ENCODE assay signal across 19 cellular contexts in the genomic region with DNA sequence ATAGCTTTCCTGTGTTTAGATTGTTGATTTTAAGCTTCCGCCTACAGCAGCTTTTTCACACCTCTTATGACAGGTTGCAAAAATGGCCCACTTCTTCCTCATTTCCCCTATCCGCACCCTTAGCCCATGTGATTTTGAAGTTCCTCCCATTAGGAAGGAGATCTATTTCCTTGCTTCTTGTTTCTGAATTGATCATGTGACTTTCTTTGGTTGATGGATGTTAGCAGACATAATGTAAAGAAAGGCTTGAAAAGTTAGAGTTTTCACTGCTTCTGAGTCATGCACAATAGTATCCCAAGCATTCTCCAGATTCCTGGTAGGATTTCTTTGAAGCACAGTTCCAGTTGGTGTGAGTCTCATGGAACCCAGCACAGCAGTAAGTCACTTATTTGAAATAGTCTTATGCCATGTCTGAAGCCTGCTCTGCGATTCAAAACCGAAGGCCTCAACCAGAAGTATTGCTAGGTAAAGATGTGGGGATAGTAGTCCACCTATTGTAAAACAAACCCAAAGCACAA.
"Had no signal": no experiment of that assay in that cellular context is flagged by ENCODE, and none has a peak within 500 bp of the region (broad histone marks: within the 10 kb centered on the region; RNA-seq: fewer than 3 reads in every experiment).

No MANE protein-coding gene starts in this region.

- H3K27ac ChIP-seq: brain microvascular endothelial cell, dorsolateral prefrontal cortex, esophagus squamous epithelium, foreskin keratinocyte, left lung, parathyroid adenoma, tibial nerve had no signal

- H3K9ac ChIP-seq: parathyroid adenoma had no signal

- H3K36me3 Mint-ChIP-seq: activated naive CD4-positive, alpha-beta T cell treated with anti-CD3 and anti-CD28 coated beads, Interleukin-2, amount 50 U/mL, for 24 hours had no signal

- H3K4me3 Mint-ChIP-seq: activated naive CD4-positive, alpha-beta T cell treated with anti-CD3 and anti-CD28 coated beads, Interleukin-2, amount 50 U/mL, for 24 hours; memory B cell; T-helper 1 cell treated with Interleukin-12 subunit alpha and Interleukin-12 subunit beta and Interleukin-4 antibody, amounts not matched to agents 30 μg/mL and 1 μg/mL, for 36 hours had no signal

- H3K27me3 Mint-ChIP-seq: activated naive CD4-positive, alpha-beta T cell treated with anti-CD3 and anti-CD28 coated beads, Interleukin-2, amount 50 U/mL, for 24 hours; memory B cell had no signal

- H3K36me3 ChIP-seq: brain microvascular endothelial cell, esophagus squamous epithelium, left lung, tibial nerve had no signal

- DNase-seq: activated CD4-positive, alpha-beta T cell treated with anti-CD3 and anti-CD28 coated beads, Interleukin-2, amount 50 U/mL, for 4 hours; activated effector memory CD4-positive, alpha-beta T cell treated with Interleukin-2 at 50 U/mL for 16 hours; activated T-cell treated with anti-CD3 and anti-CD28 coated beads, Interleukin-2, amount 50 U/mL, for 1 hour; amniotic stem cell; brain microvascular endothelial cell; dorsolateral prefrontal cortex; esophagus squamous epithelium; foreskin keratinocyte; head of caudate nucleus; left lung; retina; small intestine had no signal

- H3K27me3 ChIP-seq: brain microvascular endothelial cell, dorsolateral prefrontal cortex, esophagus squamous epithelium, foreskin keratinocyte, left lung, tibial nerve had no signal

- ATAC-seq: foreskin keratinocyte, left lung, SK-N-SH treated with all-trans-retinoic acid at 6 μM for 48 hours had no signal

- H3K9me3 Mint-ChIP-seq: activated naive CD4-positive, alpha-beta T cell treated with anti-CD3 and anti-CD28 coated beads, Interleukin-2, amount 50 U/mL, for 24 hours; T-helper 1 cell treated with Interleukin-12 subunit alpha and Interleukin-12 subunit beta and Interleukin-4 antibody, amounts not matched to agents 30 μg/mL and 1 μg/mL, for 36 hours had no signal

- H3K27ac Mint-ChIP-seq: memory B cell; T-helper 1 cell treated with Interleukin-12 subunit alpha and Interleukin-12 subunit beta and Interleukin-4 antibody, amounts not matched to agents 30 μg/mL and 1 μg/mL, for 36 hours had no signal

- H3K4me1 ChIP-seq: esophagus squamous epithelium, foreskin keratinocyte, left lung, parathyroid adenoma, tibial nerve had no signal

- H3K4me3 ChIP-seq: dorsolateral prefrontal cortex, esophagus squamous epithelium, left lung, tibial nerve had no signal

- H2AFZ ChIP-seq: parathyroid adenoma had no signal

- FAIRE-seq: endometrium, small intestine had no signal

- H3K79me2 ChIP-seq: parathyroid adenoma had no signal

- H3K9me3 ChIP-seq: esophagus squamous epithelium, left lung, tibial nerve had no signal
